ENCODE assay signal across 8 cellular contexts in genomic region chr7:23546897-23547572, GRCh38. TPM values are rescaled to one million over a fixed set of nuclear protein-coding genes. Genes with fewer than 3 reads are reported as not detected.
A peak's percentile ranks its signal among the peaks of the same experiment; 100 is the strongest.
DNase-seq lines count a peak whose midpoint lies in the region; ATAC-seq, FAIRE-seq and TF ChIP-seq lines count a peak whose summit lies in the region.

No MANE protein-coding gene starts in this region.

- no peak overlapping the region for H3K4me3 Mint-ChIP-seq in natural killer cell treated with Interleukin-12 subunit alpha and Interleukin-12 subunit beta and Interleukin-15 and Interleukin-18, amount 100 ng/mL, for 72 hours

- H3K9me3 Mint-ChIP-seq in natural killer cell treated with Interleukin-12 subunit alpha and Interleukin-12 subunit beta and Interleukin-15 and Interleukin-18, amount 100 ng/mL, for 72 hours, result no peaks in the 10 kb centered on the region

- no peaks in the 10 kb centered on the region for H3K36me3 Mint-ChIP-seq in natural killer cell treated with Interleukin-12 subunit alpha and Interleukin-12 subunit beta and Interleukin-15 and Interleukin-18, amount 100 ng/mL, for 72 hours

- TF ChIP-seq POLR2A in erythroblast (IDR thresholded peaks at IDR 0.05; ENCODE audit: low read length), result no peak

- FAIRE-seq in D721Med (lab: Jason Lieb, UNC), result no peak

- H3K4me3 ChIP-seq in Jurkat, Clone E6-1 (ENCODE audit: low read length), result no peak overlapping the region

- DNase-seq in D721Med (ENCODE audit: insufficient read length, low spot score) (peak; percentile 26), OCI-M1 (lab: John Stamatoyannopoulos, UW) (peak; percentile 92), activated T-cell treated with anti-CD3 and anti-CD28 coated beads for 1 hour (ENCODE audit: low read depth) (peak; percentile 57), erythroblast (lab: John Stamatoyannopoulos, UW) (peak; percentile 90 to 93)
- DNase-seq in Jurkat, Clone E6-1 (ENCODE audit: low read depth, low spot score), result peak; percentile 94
- peak; percentile 69 for DNase-seq in natural killer cell treated with Interleukin-12 subunit alpha and Interleukin-12 subunit beta and Interleukin-15 and Interleukin-18, amount 100 ng/mL, for 72 hours (ENCODE audit: low spot score)
- DNase-seq in stimulated activated naive CD4-positive, alpha-beta T cell treated with Interleukin-2 at 50 U/mL for 16 hours (lab: John Stamatoyannopoulos, UW), result peak; percentile 68

- H3K4me1 Mint-ChIP-seq in natural killer cell treated with Interleukin-12 subunit alpha and Interleukin-12 subunit beta and Interleukin-15 and Interleukin-18, amount 100 ng/mL, for 72 hours (ENCODE audit: low read depth in 2 of 2), result peaks cover 6 to 7% of the 10 kb centered on the region in 2 donors

- H3K27me3 Mint-ChIP-seq in natural killer cell treated with Interleukin-12 subunit alpha and Interleukin-12 subunit beta and Interleukin-15 and Interleukin-18, amount 100 ng/mL, for 72 hours, result peaks cover 0 to 2% of the 10 kb centered on the region in 2 donors

- TF ChIP-seq CTCF in D721Med (IDR thresholded peaks at IDR 0.05; ENCODE audit: insufficient read depth, missing control alignments), result peak; percentile 97

- no peak overlapping the region for H3K27ac Mint-ChIP-seq in natural killer cell treated with Interleukin-12 subunit alpha and Interleukin-12 subunit beta and Interleukin-15 and Interleukin-18, amount 100 ng/mL, for 72 hours

- peak; percentile 57 for ATAC-seq in GM21526 (IDR thresholded peaks at IDR 0.05; ENCODE audit: low FRiP score, unreplicated experiment)
- ATAC-seq in natural killer cell treated with Interleukin-12 subunit alpha and Interleukin-12 subunit beta and Interleukin-15 and Interleukin-18, amount 100 ng/mL, for 72 hours, result peak; percentile 84 to 88

RNA-seq across cellular contexts. Expression of gene TRA2A, which starts 15.3 kb away (rescaled TPM):
- 101 TPM for polyA plus RNA-seq in Jurkat, Clone E6-1 (2012; ENCODE audit: insufficient read depth, insufficient read length)
- 100 to 1,000 TPM; 124 to 125 TPM for total RNA-seq in natural killer cell treated with Interleukin-12 subunit alpha and Interleukin-12 subunit beta and Interleukin-15 and Interleukin-18, amount 100 ng/mL, for 72 hours

RNA-seq across cellular contexts. Expression of gene CCDC126, which starts 50.1 kb away (rescaled TPM):
- polyA plus RNA-seq in Jurkat, Clone E6-1 (2012; ENCODE audit: insufficient read depth, insufficient read length), result 15.2 TPM
- total RNA-seq in natural killer cell treated with Interleukin-12 subunit alpha and Interleukin-12 subunit beta and Interleukin-15 and Interleukin-18, amount 100 ng/mL, for 72 hours, result 10 to 100 TPM in 1 of 2 donors, 1 to 10 TPM in 1; 8.5 to 10.2 TPM

Comparison
In these comparisons a context has a peak if more than half of its experiments do, and no peak if none do; other contexts are left out.
1. DNase-seq: peak in every context shown above with its lines; median percentile 94 in Jurkat, Clone E6-1; 92 in OCI-M1; 92 in erythroblast; 69 in natural killer cell treated with Interleukin-12 subunit alpha and Interleukin-12 subunit beta and Interleukin-15 and Interleukin-18, amount 100 ng/mL, for 72 hours; 68 in stimulated activated naive CD4-positive, alpha-beta T cell treated with Interleukin-2 at 50 U/mL for 16 hours; 57 in activated T-cell treated with anti-CD3 and anti-CD28 coated beads for 1 hour; 26 in D721Med.